In the genomic region with DNA sequence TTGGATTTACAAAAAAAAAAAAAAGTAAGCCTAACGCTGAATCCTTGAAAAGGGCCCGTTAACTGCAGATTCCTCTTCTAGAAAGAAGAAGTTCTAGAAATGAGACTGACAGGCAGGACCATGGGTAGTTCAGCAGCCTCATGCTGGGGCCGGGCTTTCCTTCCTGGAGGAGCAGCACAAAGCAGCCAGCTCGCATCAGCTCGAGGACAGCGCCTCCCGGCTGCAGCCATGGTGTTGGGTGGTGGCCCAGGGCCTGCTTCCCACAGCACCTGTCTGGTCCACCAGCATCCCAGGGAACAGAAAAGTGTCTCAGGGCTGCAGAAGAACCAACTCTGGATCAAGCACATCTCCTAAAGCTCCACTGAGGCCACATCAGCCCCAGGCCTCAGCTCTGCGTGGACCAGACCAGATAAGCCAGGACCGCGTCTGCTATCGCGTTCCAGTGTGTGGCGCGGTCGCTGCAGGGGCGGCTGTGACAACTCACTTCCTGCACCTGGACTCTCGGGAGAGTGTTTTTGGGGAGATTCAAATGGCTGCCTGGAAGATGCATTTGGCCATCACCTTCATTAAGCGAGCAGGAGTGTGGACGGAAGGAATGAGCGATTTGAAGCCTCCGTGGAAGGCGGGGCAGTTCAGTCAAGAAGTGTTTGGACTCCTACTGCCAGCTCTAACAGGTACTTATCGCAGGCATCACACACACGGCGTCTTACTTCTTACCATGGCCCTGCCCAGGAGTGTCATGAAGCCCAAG, we compare ENCODE assay signal across 8 cellular contexts. TPM values are rescaled to one million over a fixed set of nuclear protein-coding genes. Genes with fewer than 3 reads are reported as not detected.
A peak's percentile ranks its signal among the peaks of the same experiment; 100 is the strongest.
DNase-seq lines count a peak whose midpoint lies in the region; ATAC-seq and TF ChIP-seq lines count a peak whose summit lies in the region.

No MANE protein-coding gene starts in this region.

- no peaks in the 10 kb centered on the region for H3K27me3 ChIP-seq in OCI-LY3 (ENCODE audit: low read depth, low read length)

- no peaks in the 10 kb centered on the region for H3K9me3 ChIP-seq in OCI-LY3 (ENCODE audit: insufficient read depth, low read length)

- peaks cover 99% of the 10 kb centered on the region for H3K79me2 ChIP-seq in OCI-LY3 (ENCODE audit: low read length)

- ATAC-seq in naive B cell (ENCODE audit: low read depth in 2 of 2) (no peak), HG03196 (IDR thresholded peaks at IDR 0.05; ENCODE audit: unreplicated experiment) (no peak), GM21515 (IDR thresholded peaks at IDR 0.05; ENCODE audit: unreplicated experiment) (no peak)

- TF ChIP-seq CTCF in OCI-LY3 (IDR thresholded peaks at IDR 0.05; ENCODE audit: low read depth, low read length) = no peak

- H4K20me1 ChIP-seq in OCI-LY3 (ENCODE audit: insufficient read depth, low read length) = peaks cover 27% of the 10 kb centered on the region

- H3K4me3 Mint-ChIP-seq in naive B cell = peak overlapping the region in 7 of 8 donors; percentile 18 to 65 (median 32)

- H3K4me2 ChIP-seq in OCI-LY3 (ENCODE audit: low read length) = peak overlapping the region; percentile 2; the same call in 1 of the 2 replicates

- intact Hi-C loops in posterior vena cava (cut with DNase I) = loop anchor here in 1 of 2 donors (5.0 to 10.0 kb wide), 2 partner anchors 33 to 1551 kb away; no protein-coding TSS in a partner anchor

- H3K4me3 ChIP-seq in OCI-LY3 (ENCODE audit: low read length) = no peak overlapping the region

- H3K4me1 ChIP-seq in OCI-LY3 (ENCODE audit: low read length) = peaks cover 50% of the 10 kb centered on the region

- H3K36me3 Mint-ChIP-seq in naive B cell = peaks cover 13 to 17% of the 10 kb centered on the region in 2 donors

- peak overlapping the region; percentile 26 to 99 (median 86) for H3K27ac Mint-ChIP-seq in naive B cell

- H2AFZ ChIP-seq in OCI-LY3 (ENCODE audit: low read depth, low read length) = no peak overlapping the region

- H3K27ac ChIP-seq in OCI-LY3 (ENCODE audit: low read length) (peak overlapping the region; percentile 92), caudate nucleus (ENCODE audit: low read depth, low read length) (peak overlapping the region; percentile 92)

- peaks cover 73 to 87% (median 85%) of the 10 kb centered on the region in 3 donors for H3K4me1 Mint-ChIP-seq in naive B cell

- peaks cover 86% of the 10 kb centered on the region for H3K36me3 ChIP-seq in OCI-LY3 (replicated peaks; ENCODE audit: low read depth, low read length)

- no peaks in the 10 kb centered on the region for H3K9me3 Mint-ChIP-seq in naive B cell

- no peaks in the 10 kb centered on the region for H3K27me3 Mint-ChIP-seq in naive B cell

- DNase-seq in Daoy (ENCODE audit: low read depth) (peak; percentile 54), caudate nucleus (lab: John Stamatoyannopoulos, UW) (no peak), naive B cell (no peak), NCI-H2081 treated with DMSO at 0.1 percent for 48 hours (lab: John Stamatoyannopoulos, UW) (no peak), posterior vena cava (ENCODE audit: low spot score) (no peak)

- H3K9ac ChIP-seq in OCI-LY3 (ENCODE audit: low read length) = no peak overlapping the region; the same call in 1 of the 2 replicates

RNA-seq across cellular contexts. Expression of a gene that starts 53.5 kb away (rescaled TPM):
- 349 and 464 TPM in 2 replicates for total RNA-seq in Daoy (2014; rRNA removed; shearing (Covaris generic))
- polyA plus RNA-seq in naive B cell (ENCODE audit: low read depth in 6 of 6) = 100 to 1,000 TPM in 1 of 6 donors, 10 to 100 TPM in 5; 17.3 to 255 (median 64.5) TPM
- 100 to 1,000 TPM; 831 to 938 TPM for total RNA-seq in posterior vena cava
